Comparison of ENCODE assay signal across 1 cellular context in genomic region chr2:217919781-217920351, GRCh38.
TF ChIP-seq lines count a peak whose summit lies in the region.

No MANE protein-coding gene starts in this region.

TF ChIP-seq in HepG2, 621 proteins besides CTCF, POLR2A, EP300 and RAD21 (continued from another document):
- TF ChIP-seq TRIM22 (IDR thresholded peaks at IDR 0.05) (no peak), IKZF1 (IDR thresholded peaks at IDR 0.05) (no peak), ZNF816 (CRISPR knock-in tag; IDR thresholded peaks at IDR 0.05; ENCODE audit: borderline replicate concordance) (no peak), FOXA3 (CRISPR knock-in tag; IDR thresholded peaks at IDR 0.05) (no peak), ZSCAN9 (CRISPR knock-in tag; IDR thresholded peaks at IDR 0.05; ENCODE audit: borderline replicate concordance) (no peak), ZNF576 (CRISPR knock-in tag; IDR thresholded peaks at IDR 0.05) (no peak), KAT7 (CRISPR knock-in tag; IDR thresholded peaks at IDR 0.05; ENCODE audit: borderline replicate concordance) (no peak), HOXA7 (CRISPR knock-in tag; IDR thresholded peaks at IDR 0.05) (no peak), ZFP1 (CRISPR knock-in tag; IDR thresholded peaks at IDR 0.05) (no peak), ZFP37 (CRISPR knock-in tag; IDR thresholded peaks at IDR 0.05; ENCODE audit: borderline replicate concordance) (no peak)
TF ChIP-seq in HepG2: peak in this region for 0.
